Comparison of ENCODE assay signal across 20 cellular contexts in the genomic region with DNA sequence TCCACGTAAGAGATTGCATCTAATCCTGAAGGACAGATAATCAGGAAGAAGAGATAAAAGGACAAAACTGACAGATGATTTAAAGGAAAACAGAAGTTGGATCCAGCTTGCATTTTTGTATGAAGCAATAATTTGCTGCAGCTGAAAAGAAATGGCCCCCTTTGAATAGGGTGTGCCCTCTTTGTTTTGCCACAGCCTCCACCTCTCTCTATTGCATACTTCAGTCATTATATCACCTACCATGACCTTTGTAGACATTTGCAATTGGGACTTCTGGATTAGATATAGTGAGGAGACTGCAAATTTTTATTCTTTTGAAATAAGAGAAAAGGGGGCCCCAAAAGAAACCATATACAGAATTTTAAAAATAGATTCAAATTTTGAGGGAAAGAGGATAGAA. TPM values are rescaled to one million over a fixed set of nuclear protein-coding genes. Genes with fewer than 3 reads are reported as not detected.
"Had no signal": no experiment of that assay in that cellular context is flagged by ENCODE, and none has a peak within 500 bp of the region (broad histone marks: within the 10 kb centered on the region; RNA-seq: fewer than 3 reads in every experiment).

No MANE protein-coding gene starts in this region.

- H3K9me3 ChIP-seq: esophagus muscularis mucosa, left lung, lower lobe of right lung, pancreas, tibial artery, upper lobe of right lung had no signal

- H3K4me3 ChIP-seq: esophagus muscularis mucosa, left lung, lower lobe of right lung, pancreas, smooth muscle cell, tibial artery, upper lobe of right lung had no signal

- H3K4me2 ChIP-seq: smooth muscle cell had no signal

- H3K27ac Mint-ChIP-seq: dendritic cell treated with granulocyte-macrophage colony-stimulating factor and Interleukin-4, amounts not matched to agents 40 ng/mL and 50 ng/mL, for 4 days; effector memory CD8-positive, alpha-beta T cell; immature natural killer cell; memory B cell; mesothelial cell of epicardium; progenitor cell of endocrine pancreas; stimulated activated naive CD8-positive, alpha-beta T cell treated with anti-CD3 and anti-CD28 coated beads, Interleukin-15, Interleukin-2, amounts not matched to agents 100 ng/mL and 50 ng/mL, for 24 hours had no signal

- ATAC-seq: effector memory CD8-positive, alpha-beta T cell; foreskin keratinocyte; left lung; lower lobe of right lung; pancreas; right cardiac atrium; upper lobe of right lung had no signal

- H3K27me3 ChIP-seq: foreskin keratinocyte had no signal

- H3K9me3 Mint-ChIP-seq: dendritic cell treated with granulocyte-macrophage colony-stimulating factor and Interleukin-4, amounts not matched to agents 40 ng/mL and 50 ng/mL, for 4 days; effector memory CD8-positive, alpha-beta T cell; memory B cell; mesothelial cell of epicardium; nephron; stimulated activated naive CD8-positive, alpha-beta T cell treated with anti-CD3 and anti-CD28 coated beads, Interleukin-15, Interleukin-2, amounts not matched to agents 100 ng/mL and 50 ng/mL, for 24 hours had no signal

- H3K36me3 ChIP-seq: esophagus muscularis mucosa, left lung, lower lobe of right lung, pancreas, tibial artery, upper lobe of right lung had no signal

- H3K4me3 Mint-ChIP-seq: dendritic cell treated with granulocyte-macrophage colony-stimulating factor and Interleukin-4, amounts not matched to agents 40 ng/mL and 50 ng/mL, for 4 days; effector memory CD8-positive, alpha-beta T cell; immature natural killer cell; memory B cell; mesothelial cell of epicardium; nephron; stimulated activated naive CD8-positive, alpha-beta T cell treated with anti-CD3 and anti-CD28 coated beads, Interleukin-15, Interleukin-2, amounts not matched to agents 100 ng/mL and 50 ng/mL, for 24 hours had no signal

- DNase-seq: effector memory CD8-positive, alpha-beta T cell; immature natural killer cell; left lung; lower lobe of right lung; occipital lobe; pancreas; right cardiac atrium; stimulated activated CD4-positive, alpha-beta T cell treated with anti-CD3 and anti-CD28 coated beads, Interleukin-2, amount 100 ng/mL, for 48 hours; tibial artery; upper lobe of right lung had no signal

- H3K27ac ChIP-seq: epithelial cell of prostate, esophagus muscularis mucosa, foreskin keratinocyte, left lung, lower lobe of right lung, pancreas, tibial artery, upper lobe of right lung had no signal

- H3K4me1 ChIP-seq: foreskin keratinocyte had no signal

- H3K36me3 Mint-ChIP-seq: memory B cell, mesothelial cell of epicardium had no signal

RNA-seq across cellular contexts. Expression of gene NOG, which starts 8.1 kb away (rescaled TPM):
- polyA plus RNA-seq: immature natural killer cell had no signal
